In genomic region chr1:7069888-7070287, GRCh38 we compare ENCODE assay signal across 8 cellular contexts.
DNase-seq lines count a peak whose midpoint lies in the region; ATAC-seq lines count a peak whose summit lies in the region.

No MANE protein-coding gene starts in this region.

- peaks cover 2% of the 10 kb centered on the region for H3K4me1 Mint-ChIP-seq in activated T-cell treated with anti-CD3 and anti-CD28 coated beads, Interleukin-2, amount 50 U/mL, for 24 hours (ENCODE audit: low read depth)

- peak overlapping the region; percentile 14 for H3K4me3 ChIP-seq in iPS-11a (ENCODE audit: low read depth, low read length)

- ATAC-seq in HG03439 (IDR thresholded peaks at IDR 0.05; ENCODE audit: unreplicated experiment) = no peak

- peaks cover under 1% of the 10 kb centered on the region for H3K9me3 Mint-ChIP-seq in activated T-cell treated with anti-CD3 and anti-CD28 coated beads, Interleukin-2, amount 50 U/mL, for 24 hours

- H3K27ac Mint-ChIP-seq in activated T-cell treated with anti-CD3 and anti-CD28 coated beads, Interleukin-2, amount 50 U/mL, for 24 hours = no peak overlapping the region

- no peak overlapping the region for H3K4me3 Mint-ChIP-seq in activated T-cell treated with anti-CD3 and anti-CD28 coated beads, Interleukin-2, amount 50 U/mL, for 24 hours

- H3K27me3 Mint-ChIP-seq in activated T-cell treated with anti-CD3 and anti-CD28 coated beads, Interleukin-2, amount 50 U/mL, for 24 hours = peaks cover 42% of the 10 kb centered on the region

- no peaks in the 10 kb centered on the region for H3K36me3 Mint-ChIP-seq in activated T-cell treated with anti-CD3 and anti-CD28 coated beads, Interleukin-2, amount 50 U/mL, for 24 hours (ENCODE audit: low read depth)

- peak; percentile 69 for DNase-seq in ELF-1 (ENCODE audit: low read depth, low spot score)
- peak; percentile 31 for DNase-seq in astrocyte of the hippocampus (ENCODE audit: low read depth, low spot score)
- peak; percentile 79 for DNase-seq in retina
- DNase-seq in Kasumi-1 (lab: John Stamatoyannopoulos, UW) = no peak
- no peak for DNase-seq in activated T-cell treated with anti-CD3 and anti-CD28 coated beads, Interleukin-2, amount 50 U/mL, for 24 hours
- no peak for DNase-seq in activated CD4-positive, alpha-beta T cell treated with anti-CD3 and anti-CD28 coated beads, Interleukin-2, amount 50 U/mL, for 4 hours

Comparison
In these comparisons a context has a peak if more than half of its experiments do, and no peak if none do; other contexts are left out.
1. DNase-seq: peak in ELF-1 (single experiment), astrocyte of the hippocampus (single experiment) and retina (single experiment); none in Kasumi-1 (0 of 2), activated T-cell treated with anti-CD3 and anti-CD28 coated beads, Interleukin-2, amount 50 U/mL, for 24 hours (single experiment) and activated CD4-positive, alpha-beta T cell treated with anti-CD3 and anti-CD28 coated beads, Interleukin-2, amount 50 U/mL, for 4 hours (0 of 2).